23 cellular contexts compared by ENCODE assay signal in genomic region chr19:42152285-42152684, GRCh38.
"Had no signal": no experiment of that assay in that cellular context is flagged by ENCODE, and none has a peak within 500 bp of the region (broad histone marks: within the 10 kb centered on the region; RNA-seq: fewer than 3 reads in every experiment).

No MANE protein-coding gene starts in this region.

- H3K4me3 Mint-ChIP-seq: activated CD4-positive, alpha-beta memory T cell treated with anti-CD3 and anti-CD28 coated beads, Interleukin-2, amount 10 ng/mL, durations not matched to agents 7 days and 5 days; activated naive CD4-positive, alpha-beta T cell treated with anti-CD3 and anti-CD28 coated beads, Interleukin-2, amount 10 ng/mL, durations not matched to agents 7 days and 5 days; activated naive CD8-positive, alpha-beta T cell treated with anti-CD3 and anti-CD28 coated beads for 36 hours; activated T-cell treated with anti-CD3 and anti-CD28 coated beads, Interleukin-2, amount 50 U/mL, for 72 hours; IgD-negative memory B cell; T-helper 17 cell had no signal

- H3K27me3 Mint-ChIP-seq: IgD-negative memory B cell, T-helper 17 cell had no signal

- H3K27ac ChIP-seq: SJSA1 had no signal

- H3K36me3 ChIP-seq: SJSA1 had no signal

- H3K4me1 ChIP-seq: SJSA1 had no signal

- H3K4me3 ChIP-seq: SJSA1 had no signal

- H3K36me3 Mint-ChIP-seq: activated naive CD4-positive, alpha-beta T cell treated with anti-CD3 and anti-CD28 coated beads, Interleukin-2, amount 10 ng/mL, durations not matched to agents 7 days and 5 days; activated naive CD8-positive, alpha-beta T cell treated with anti-CD3 and anti-CD28 coated beads for 36 hours had no signal

- H3K9me3 ChIP-seq: SJSA1 had no signal

- H3K9me3 Mint-ChIP-seq: activated CD4-positive, alpha-beta memory T cell treated with anti-CD3 and anti-CD28 coated beads, Interleukin-2, amount 10 ng/mL, durations not matched to agents 7 days and 5 days; activated naive CD4-positive, alpha-beta T cell treated with anti-CD3 and anti-CD28 coated beads, Interleukin-2, amount 10 ng/mL, durations not matched to agents 7 days and 5 days; activated naive CD8-positive, alpha-beta T cell treated with anti-CD3 and anti-CD28 coated beads for 36 hours; activated T-cell treated with anti-CD3 and anti-CD28 coated beads, Interleukin-2, amount 50 U/mL, for 72 hours; activated T-helper 2 cell treated with anti-CD3 and anti-CD28 coated beads, Interferon-gamma antibody, Interleukin-2, Interleukin-4, amounts not matched to agents 10 μg/mL and 5 μg/mL and 100 μg/mL, durations not matched to agents 14 hours and 24 hours and 36 hours; IgD-negative memory B cell had no signal

- ATAC-seq: activated T-cell treated with anti-CD3 and anti-CD28 coated beads, Interleukin-2, amount 50 U/mL, for 72 hours; Right ventricle myocardium inferior; T-helper 17 cell had no signal

- DNase-seq: activated CD4-positive, alpha-beta memory T cell treated with anti-CD3 and anti-CD28 coated beads, Interleukin-2, amount 10 ng/mL, durations not matched to agents 7 days and 5 days; activated CD4-positive, alpha-beta T cell treated with anti-CD3 and anti-CD28 coated beads, Interleukin-2, amount 50 U/mL, for 1 hour; activated CD4-positive, CD25-positive, alpha-beta regulatory T cell; activated gamma-delta T cell treated with Interleukin-2 at 50 U/mL for 16 hours; activated naive CD4-positive, alpha-beta T cell treated with anti-CD3 and anti-CD28 coated beads, Interleukin-2, amount 10 ng/mL, durations not matched to agents 7 days and 5 days; activated naive CD8-positive, alpha-beta T cell treated with anti-CD3 and anti-CD28 coated beads for 36 hours; activated T-cell treated with anti-CD3 and anti-CD28 coated beads for 4 hours; activated T-cell treated with anti-CD3 and anti-CD28 coated beads, Interleukin-2, amount 50 U/mL, for 72 hours; KG1; NCI-H1048; NCI-H1417 treated with DMSO at 0.1 percent for 48 hours; NCI-H1694; NCI-H2029 treated with DMSO at 0.1 percent for 48 hours; NCI-H345; NCI-H510A; NCI-H526 treated with DMSO at 0.1 percent for 48 hours; NCI-H82; T-helper 17 cell; T-helper 9 cell had no signal

- H3K27ac Mint-ChIP-seq: activated CD4-positive, alpha-beta memory T cell treated with anti-CD3 and anti-CD28 coated beads, Interleukin-2, amount 10 ng/mL, durations not matched to agents 7 days and 5 days; activated naive CD4-positive, alpha-beta T cell treated with anti-CD3 and anti-CD28 coated beads, Interleukin-2, amount 10 ng/mL, durations not matched to agents 7 days and 5 days; activated naive CD8-positive, alpha-beta T cell treated with anti-CD3 and anti-CD28 coated beads for 36 hours; activated T-cell treated with anti-CD3 and anti-CD28 coated beads, Interleukin-2, amount 50 U/mL, for 72 hours; activated T-helper 2 cell treated with anti-CD3 and anti-CD28 coated beads, Interferon-gamma antibody, Interleukin-2, Interleukin-4, amounts not matched to agents 10 μg/mL and 5 μg/mL and 100 μg/mL, durations not matched to agents 14 hours and 24 hours and 36 hours; IgD-negative memory B cell; T-helper 17 cell had no signal
